In the genomic region with DNA sequence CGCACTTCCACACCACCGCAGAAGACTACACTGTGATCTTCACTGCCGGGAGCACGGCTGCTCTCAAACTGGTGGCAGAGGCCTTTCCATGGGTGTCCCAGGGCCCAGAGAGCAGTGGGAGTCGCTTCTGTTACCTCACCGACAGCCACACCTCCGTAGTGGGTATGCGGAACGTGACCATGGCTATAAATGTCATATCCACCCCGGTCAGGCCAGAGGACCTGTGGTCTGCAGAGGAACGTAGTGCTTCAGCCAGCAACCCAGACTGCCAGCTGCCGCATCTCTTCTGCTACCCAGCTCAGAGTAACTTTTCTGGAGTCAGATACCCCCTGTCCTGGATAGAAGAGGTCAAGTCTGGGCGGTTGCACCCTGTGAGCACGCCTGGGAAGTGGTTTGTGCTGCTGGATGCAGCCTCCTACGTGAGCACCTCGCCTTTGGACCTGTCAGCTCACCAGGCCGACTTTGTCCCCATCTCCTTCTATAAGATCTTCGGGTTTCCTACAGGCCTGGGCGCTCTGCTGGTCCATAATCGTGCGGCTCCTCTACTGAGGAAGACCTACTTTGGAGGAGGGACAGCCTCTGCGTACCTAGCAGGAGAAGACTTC, we compare ENCODE assay signal across 15 cellular contexts. TPM values are rescaled to one million over a fixed set of nuclear protein-coding genes. Genes with fewer than 3 reads are reported as not detected.
"Had no signal": no experiment of that assay in that cellular context is flagged by ENCODE, and none has a peak within 500 bp of the region (broad histone marks: within the 10 kb centered on the region; RNA-seq: fewer than 3 reads in every experiment).

No MANE protein-coding gene starts in this region.

- H2AFZ ChIP-seq: hepatocyte had no signal

- DNase-seq: colonic mucosa; dermis blood vessel endothelial cell; left colon; mesendoderm; naive thymus-derived CD8-positive, alpha-beta T cell; ovary; stimulated activated CD4-positive, alpha-beta T cell treated with anti-CD3 and anti-CD28 coated beads, Interleukin-4, amount 100 ng/mL, for 1 hour; stimulated activated CD8-positive, alpha-beta memory T cell treated with anti-CD3 and anti-CD28 coated beads, Interleukin-4, amount 100 ng/mL, for 48 hours; testis had no signal

- H3K9me3 ChIP-seq: colonic mucosa, ovary, right atrium auricular region, testis, tibial nerve had no signal

- H3K27ac ChIP-seq: colonic mucosa, foreskin keratinocyte, hepatocyte, ovary, right atrium auricular region, testis, tibial nerve had no signal

- H3K79me2 ChIP-seq: hepatocyte had no signal

- H3K4me2 ChIP-seq: hepatocyte, smooth muscle cell had no signal

- H3K36me3 ChIP-seq: colonic mucosa, ovary, right atrium auricular region, tibial nerve had no signal

- H3K4me1 ChIP-seq: colonic mucosa, foreskin keratinocyte, right atrium auricular region, testis, tibial nerve had no signal

- ATAC-seq: left colon; naive thymus-derived CD8-positive, alpha-beta T cell had no signal

- H3K4me3 ChIP-seq: colonic mucosa, hepatocyte, ovary, right atrium auricular region, smooth muscle cell, testis, tibial nerve had no signal

- H3K27me3 ChIP-seq: colonic mucosa, foreskin keratinocyte, hepatocyte, ovary, right atrium auricular region, testis, tibial nerve had no signal

RNA-seq across cellular contexts. Expression of a gene that starts 12.5 kb away (rescaled TPM):
- polyA plus RNA-seq: naive thymus-derived CD8-positive, alpha-beta T cell; neural cell had no signal
